Comparison of ENCODE assay signal across 28 cellular contexts in the genomic region with DNA sequence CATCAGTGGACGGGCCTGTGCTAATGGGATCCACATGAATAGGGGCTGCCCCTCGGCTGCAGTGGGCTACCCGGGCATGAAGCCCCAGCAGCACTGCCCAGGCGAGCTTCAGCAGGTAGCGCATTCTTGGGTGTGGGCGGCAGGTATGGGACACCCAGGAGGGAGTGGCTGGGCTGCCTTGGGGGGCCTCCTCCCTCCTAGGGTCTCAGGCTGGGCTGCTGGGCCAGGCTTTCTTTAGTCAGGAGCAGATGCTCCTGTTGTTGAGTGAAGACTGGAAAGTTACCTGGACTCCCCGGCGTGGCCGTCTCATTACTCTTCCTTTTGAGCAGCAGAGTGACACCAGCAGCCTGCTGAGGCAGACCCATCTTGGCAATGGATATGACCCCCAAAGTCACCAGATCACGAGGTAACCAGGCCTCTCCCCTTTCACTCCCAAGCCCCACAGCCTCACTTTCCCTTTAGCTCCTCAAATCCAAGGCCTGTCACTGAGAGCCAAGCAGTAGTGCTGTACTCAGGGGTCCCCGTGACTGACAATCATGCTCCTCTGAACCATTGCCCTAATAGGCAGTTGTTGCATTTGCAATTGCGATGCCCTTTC.
"Had no signal": no experiment of that assay in that cellular context is flagged by ENCODE, and none has a peak within 500 bp of the region (broad histone marks: within the 10 kb centered on the region; RNA-seq: fewer than 3 reads in every experiment).

No MANE protein-coding gene starts in this region.

- H3K36me3 ChIP-seq: lower lobe of right lung, pancreas, transverse colon had no signal

- H3K4me2 ChIP-seq: smooth muscle cell had no signal

- H3K9me3 ChIP-seq: ascending aorta, heart right ventricle, lower lobe of right lung, pancreas, prostate gland, transverse colon had no signal

- H3K4me3 ChIP-seq: ascending aorta, heart right ventricle, lower lobe of right lung, pancreas, prostate gland, smooth muscle cell, transverse colon had no signal

- ATAC-seq: activated CD8-positive, alpha-beta memory T cell treated with anti-CD3 and anti-CD28 coated beads, Interleukin-2, amount 10 ng/mL, durations not matched to agents 7 days and 5 days; activated CD8-positive, alpha-beta T cell treated with anti-CD3 and anti-CD28 coated beads for 36 hours; activated T-cell treated with anti-CD3 and anti-CD28 coated beads, Interleukin-2, amount 50 U/mL, for 72 hours; heart right ventricle; left lobe of liver; lower lobe of right lung; natural killer cell; pancreas; sciatic nerve; stimulated activated naive B cell treated with anti-CD40 and anti-IgM and Interleukin-4, amounts not matched to agents 10 μg/mL and 1 μg/mL and 100 μg/mL, for 72 hours had no signal

- H3K27me3 ChIP-seq: ascending aorta, heart right ventricle, pancreas, transverse colon had no signal

- DNase-seq: activated B cell treated with CpG ODN at 0.5 μM for 24 hours; activated CD4-positive, alpha-beta T cell treated with anti-CD3 and anti-CD28 coated beads, Interleukin-2, amount 50 U/mL, for 1 hour; activated CD8-positive, alpha-beta memory T cell treated with anti-CD3 and anti-CD28 coated beads, Interleukin-2, amount 10 ng/mL, durations not matched to agents 7 days and 5 days; activated CD8-positive, alpha-beta T cell treated with anti-CD3 and anti-CD28 coated beads for 36 hours; activated effector memory CD4-positive, alpha-beta T cell treated with Interleukin-2 at 50 U/mL for 16 hours; activated naive CD4-positive, alpha-beta T cell treated with Interleukin-2 at 50 U/mL for 16 hours; activated T-cell treated with anti-CD3 and anti-CD28 coated beads for 4 hours; activated T-cell treated with anti-CD3 and anti-CD28 coated beads, Interleukin-2, amount 50 U/mL, for 72 hours; central memory CD4-positive, alpha-beta T cell; dermis blood vessel endothelial cell; effector CD8-positive, alpha-beta T cell; foreskin fibroblast; heart right ventricle; kidney glomerular epithelial cell; lower lobe of right lung; mesendoderm; natural killer cell; pancreas; retina; stimulated activated CD4-positive, alpha-beta T cell treated with anti-CD3 and anti-CD28 coated beads, Interleukin-1b, Interleukin-23, amount 100 ng/mL, for 48 hours; stimulated activated naive B cell treated with anti-CD40 and anti-IgM and Interleukin-4, amounts not matched to agents 10 μg/mL and 1 μg/mL and 100 μg/mL, for 72 hours; T-helper 1 cell; transverse colon had no signal

- H3K4me1 ChIP-seq: ascending aorta, lower lobe of right lung, prostate gland had no signal

- H3K27ac ChIP-seq: ascending aorta, heart right ventricle, lower lobe of right lung, pancreas, prostate gland had no signal
